13 cellular contexts compared by ENCODE assay signal in genomic region chr2:20164061-20164733, GRCh38.
A peak's percentile ranks its signal among the peaks of the same experiment; 100 is the strongest.
DNase-seq lines count a peak whose midpoint lies in the region; ATAC-seq and TF ChIP-seq lines count a peak whose summit lies in the region.
"Had no signal": no experiment of that assay in that cellular context is flagged by ENCODE, and none has a peak within 500 bp of the region (broad histone marks: within the 10 kb centered on the region; RNA-seq: fewer than 3 reads in every experiment).

No MANE protein-coding gene starts in this region.

- peak overlapping the region; percentile 7 for H3K9ac ChIP-seq in NT2/D1 (ENCODE audit: insufficient read length, low read depth)

- no peaks in the 10 kb centered on the region; the same call in 1 of the 2 replicates for H3K4me1 ChIP-seq in BE2C
- H3K4me1 ChIP-seq in NT2/D1 (ENCODE audit: insufficient read depth, insufficient read length): peaks cover 18% of the 10 kb centered on the region
- peaks cover 21% of the 10 kb centered on the region for H3K4me1 ChIP-seq in foreskin keratinocyte

- H3K27ac ChIP-seq in foreskin keratinocyte: no peak overlapping the region
- H3K27ac ChIP-seq: SK-N-MC, thyroid gland had no signal

- no peak for TF ChIP-seq CTCF in BE2C (IDR thresholded peaks at IDR 0.05; ENCODE audit: low read depth, low read length)
- no peak for TF ChIP-seq CTCF in foreskin keratinocyte (conservative IDR thresholded peaks at IDR 0.05)
- TF ChIP-seq CTCF in omental fat pad (IDR thresholded peaks at IDR 0.05): no peak

- H3K36me3 ChIP-seq in BE2C: no peaks in the 10 kb centered on the region
- H3K36me3 ChIP-seq in NT2/D1 (ENCODE audit: insufficient read depth, insufficient read length, low read length): no peaks in the 10 kb centered on the region
- H3K36me3 ChIP-seq: thyroid gland had no signal

- DNase-seq in BE2C (peak; percentile 31), ELR (ENCODE audit: low read depth) (peak; percentile 55), NT2/D1 (ENCODE audit: low read depth, low spot score) (no peak), foreskin keratinocyte (no peak), cerebellar nuclear complex (lab: John Stamatoyannopoulos, UW) (no peak), omental fat pad (ENCODE audit: low spot score) (no peak)
- DNase-seq in stimulated activated CD4-positive, alpha-beta T cell treated with anti-CD3 and anti-CD28 coated beads, Interleukin-4, amount 100 ng/mL, for 4 hours: no peak
- DNase-seq: activated CD4-positive, alpha-beta memory T cell treated with anti-CD3 and anti-CD28 coated beads for 36 hours; amniotic stem cell; hippocampal formation; NCI-H2107 had no signal

- ATAC-seq in foreskin keratinocyte: peak; percentile 2
- ATAC-seq in omental fat pad (ENCODE audit: low FRiP score): no peak

- H3K9me3 ChIP-seq in BE2C (no peaks in the 10 kb centered on the region), NT2/D1 (ENCODE audit: insufficient read depth, low read length) (no peaks in the 10 kb centered on the region)
- H3K9me3 ChIP-seq: thyroid gland had no signal

- H3K4me3 ChIP-seq in BE2C (ENCODE audit: low read depth, low read length) (no peak overlapping the region), NT2/D1 (ENCODE audit: insufficient read length, low read depth) (no peak overlapping the region)
- H3K4me3 ChIP-seq: SK-N-MC, thyroid gland had no signal

- H3K27me3 ChIP-seq in BE2C (no peaks in the 10 kb centered on the region), NT2/D1 (ENCODE audit: insufficient read depth, insufficient read length) (no peaks in the 10 kb centered on the region), foreskin keratinocyte (no peaks in the 10 kb centered on the region)
- H3K27me3 ChIP-seq: thyroid gland had no signal

Comparison
In these comparisons a context has a peak if more than half of its experiments do, and no peak if none do; other contexts are left out.
1. DNase-seq: peak in BE2C (single experiment) and ELR (single experiment); none in NT2/D1 (single experiment), foreskin keratinocyte (0 of 2), stimulated activated CD4-positive, alpha-beta T cell treated with anti-CD3 and anti-CD28 coated beads, Interleukin-4, amount 100 ng/mL, for 4 hours (0 of 2), cerebellar nuclear complex (0 of 2) and omental fat pad (single experiment).